Comparison of ENCODE assay signal across 11 cellular contexts in genomic region chr12:83388551-83388950, GRCh38.
"Had no signal": no experiment of that assay in that cellular context is flagged by ENCODE, and none has a peak within 500 bp of the region (broad histone marks: within the 10 kb centered on the region; RNA-seq: fewer than 3 reads in every experiment).

No MANE protein-coding gene starts in this region.

- H3K9me3 Mint-ChIP-seq: activated CD4-positive, alpha-beta T cell treated with anti-CD3 and anti-CD28 coated beads, Interleukin-2, amount 10 ng/mL, durations not matched to agents 7 days and 5 days; activated T-helper 1 cell treated with anti-CD3 and anti-CD28 coated beads, Interleukin-12 subunit alpha, Interleukin-12 subunit beta, Interleukin-2, Interleukin-4 antibody, amounts not matched to agents 30 ng/mL and 10 ng/mL and 1 ng/mL, durations not matched to agents 14 hours and 24 hours and 36 hours had no signal

- H3K4me1 ChIP-seq: tibial artery had no signal

- H3K27me3 ChIP-seq: tibial artery had no signal

- H3K4me3 ChIP-seq: tibial artery had no signal

- DNase-seq: activated CD4-positive, alpha-beta T cell treated with anti-CD3 and anti-CD28 coated beads, Interleukin-2, amount 10 ng/mL, durations not matched to agents 7 days and 5 days; activated naive CD4-positive, alpha-beta T cell; aorta; effector CD8-positive, alpha-beta T cell; foreskin fibroblast; mesenchymal stem cell; stimulated activated CD4-positive, alpha-beta T cell treated with anti-CD3 and anti-CD28 coated beads, Interleukin-4, amount 100 ng/mL, for 1 hour; stimulated activated naive B cell treated with anti-CD40 and anti-IgM and Interleukin-4, amounts not matched to agents 10 μg/mL and 1 μg/mL and 100 μg/mL, for 72 hours; tibial artery had no signal

- H3K36me3 ChIP-seq: tibial artery had no signal

- H3K9me3 ChIP-seq: tibial artery had no signal

- ATAC-seq: natural killer cell treated with Interleukin-12 subunit alpha and Interleukin-12 subunit beta and Interleukin-15 and Interleukin-18, amount 100 ng/mL, for 72 hours; stimulated activated naive B cell treated with anti-CD40 and anti-IgM and Interleukin-4, amounts not matched to agents 10 μg/mL and 1 μg/mL and 100 μg/mL, for 72 hours had no signal

- H3K4me3 Mint-ChIP-seq: activated CD4-positive, alpha-beta T cell treated with anti-CD3 and anti-CD28 coated beads, Interleukin-2, amount 10 ng/mL, durations not matched to agents 7 days and 5 days; activated T-helper 1 cell treated with anti-CD3 and anti-CD28 coated beads, Interleukin-12 subunit alpha, Interleukin-12 subunit beta, Interleukin-2, Interleukin-4 antibody, amounts not matched to agents 30 ng/mL and 10 ng/mL and 1 ng/mL, durations not matched to agents 14 hours and 24 hours and 36 hours; natural killer cell treated with Interleukin-12 subunit alpha and Interleukin-12 subunit beta and Interleukin-15 and Interleukin-18, amount 100 ng/mL, for 72 hours; stimulated activated naive B cell treated with anti-CD40 and anti-IgM and Interleukin-4, amounts not matched to agents 10 μg/mL and 1 μg/mL and 100 μg/mL, for 72 hours had no signal

- H3K36me3 Mint-ChIP-seq: natural killer cell treated with Interleukin-12 subunit alpha and Interleukin-12 subunit beta and Interleukin-15 and Interleukin-18, amount 100 ng/mL, for 72 hours; stimulated activated naive B cell treated with anti-CD40 and anti-IgM and Interleukin-4, amounts not matched to agents 10 μg/mL and 1 μg/mL and 100 μg/mL, for 72 hours had no signal

- H3K27me3 Mint-ChIP-seq: activated CD4-positive, alpha-beta T cell treated with anti-CD3 and anti-CD28 coated beads, Interleukin-2, amount 10 ng/mL, durations not matched to agents 7 days and 5 days; natural killer cell treated with Interleukin-12 subunit alpha and Interleukin-12 subunit beta and Interleukin-15 and Interleukin-18, amount 100 ng/mL, for 72 hours; stimulated activated naive B cell treated with anti-CD40 and anti-IgM and Interleukin-4, amounts not matched to agents 10 μg/mL and 1 μg/mL and 100 μg/mL, for 72 hours had no signal

- H3K4me1 Mint-ChIP-seq: activated CD4-positive, alpha-beta T cell treated with anti-CD3 and anti-CD28 coated beads, Interleukin-2, amount 10 ng/mL, durations not matched to agents 7 days and 5 days; stimulated activated naive B cell treated with anti-CD40 and anti-IgM and Interleukin-4, amounts not matched to agents 10 μg/mL and 1 μg/mL and 100 μg/mL, for 72 hours had no signal

- H3K27ac Mint-ChIP-seq: activated CD4-positive, alpha-beta T cell treated with anti-CD3 and anti-CD28 coated beads, Interleukin-2, amount 10 ng/mL, durations not matched to agents 7 days and 5 days; activated T-helper 1 cell treated with anti-CD3 and anti-CD28 coated beads, Interleukin-12 subunit alpha, Interleukin-12 subunit beta, Interleukin-2, Interleukin-4 antibody, amounts not matched to agents 30 ng/mL and 10 ng/mL and 1 ng/mL, durations not matched to agents 14 hours and 24 hours and 36 hours; natural killer cell treated with Interleukin-12 subunit alpha and Interleukin-12 subunit beta and Interleukin-15 and Interleukin-18, amount 100 ng/mL, for 72 hours; stimulated activated naive B cell treated with anti-CD40 and anti-IgM and Interleukin-4, amounts not matched to agents 10 μg/mL and 1 μg/mL and 100 μg/mL, for 72 hours had no signal

- H3K27ac ChIP-seq: tibial artery had no signal
